6 cellular contexts compared by ENCODE assay signal in genomic region chr4:675036-675804, GRCh38.
DNase-seq lines count a peak whose midpoint lies in the region.

No MANE protein-coding gene starts in this region.

- peaks cover 28% of the 10 kb centered on the region for H3K4me1 ChIP-seq in adipocyte (ENCODE audit: control insufficient read depth, insufficient read depth, low read length)
- peaks cover 27 to 34% of the 10 kb centered on the region in 2 donors for H3K4me1 ChIP-seq in mucosa of rectum (ENCODE audit: control insufficient read depth in 2 of 2, insufficient read depth in 2 of 2, low read length in 2 of 2)

- peak overlapping the region; percentile 92 for H3K4me3 Mint-ChIP-seq in activated T-cell treated with anti-CD3 and anti-CD28 coated beads, Interleukin-2, amount 50 U/mL, for 24 hours

- peaks cover 39% of the 10 kb centered on the region for H3K36me3 Mint-ChIP-seq in activated T-cell treated with anti-CD3 and anti-CD28 coated beads, Interleukin-2, amount 50 U/mL, for 24 hours (ENCODE audit: low read depth)

- peak overlapping the region; percentile 88 for H3K4me3 ChIP-seq in adipocyte (ENCODE audit: low read length)
- H3K4me3 ChIP-seq in mucosa of rectum (ENCODE audit: low read length in 2 of 2) = peak overlapping the region; percentile 83 to 89

- H3K36me3 ChIP-seq in adipocyte (ENCODE audit: control insufficient read depth, insufficient read depth, low read length, severe bottlenecking) = peaks cover 18% of the 10 kb centered on the region
- peaks cover 16 to 18% of the 10 kb centered on the region in 2 donors for H3K36me3 ChIP-seq in mucosa of rectum (ENCODE audit: control insufficient read depth in 2 of 2, insufficient read depth in 2 of 2, low read length in 2 of 2)

- H3K4me1 Mint-ChIP-seq in activated T-cell treated with anti-CD3 and anti-CD28 coated beads, Interleukin-2, amount 50 U/mL, for 24 hours (ENCODE audit: low read depth) = peaks cover 21% of the 10 kb centered on the region

- H3K9me3 ChIP-seq in adipocyte (ENCODE audit: control insufficient read depth, low read length) (no peaks in the 10 kb centered on the region), mucosa of rectum (ENCODE audit: control insufficient read depth in 2 of 2, low read length in 2 of 2) (no peaks in the 10 kb centered on the region)

- peak; percentile 68 for DNase-seq in activated T-cell treated with anti-CD3 and anti-CD28 coated beads, Interleukin-2, amount 50 U/mL, for 24 hours
- no peak for DNase-seq in activated T-cell treated with anti-CD3 and anti-CD28 coated beads for 4 hours
- no peak for DNase-seq in adipocyte (ENCODE audit: low read depth)
- DNase-seq in NCI-H2171 (lab: John Stamatoyannopoulos, UW) = no peak
- DNase-seq in globus pallidus (ENCODE audit: low spot score) = no peak

- H3K27ac Mint-ChIP-seq in activated T-cell treated with anti-CD3 and anti-CD28 coated beads, Interleukin-2, amount 50 U/mL, for 24 hours = peak overlapping the region; percentile 93

- H3K9me3 Mint-ChIP-seq in activated T-cell treated with anti-CD3 and anti-CD28 coated beads, Interleukin-2, amount 50 U/mL, for 24 hours = no peaks in the 10 kb centered on the region

- peak overlapping the region; percentile 97 for H3K9ac ChIP-seq in adipocyte (ENCODE audit: low read length)
- H3K9ac ChIP-seq in mucosa of rectum (ENCODE audit: low read depth in 1 of 2, low read length in 2 of 2) = peak overlapping the region; percentile 94

- H3K27ac ChIP-seq in mucosa of rectum (ENCODE audit: low read depth in 2 of 2, low read length in 2 of 2) = peak overlapping the region; percentile 89 to 94

- H3K27me3 Mint-ChIP-seq in activated T-cell treated with anti-CD3 and anti-CD28 coated beads, Interleukin-2, amount 50 U/mL, for 24 hours = no peaks in the 10 kb centered on the region

- no peaks in the 10 kb centered on the region for H3K27me3 ChIP-seq in adipocyte (replicated peaks; ENCODE audit: control insufficient read depth, insufficient read depth, low read length)
- no peaks in the 10 kb centered on the region for H3K27me3 ChIP-seq in mucosa of rectum (ENCODE audit: control insufficient read depth in 2 of 2, insufficient read depth in 2 of 2, low read length in 2 of 2)
